ENCODE assay signal across 9 cellular contexts in the genomic region with DNA sequence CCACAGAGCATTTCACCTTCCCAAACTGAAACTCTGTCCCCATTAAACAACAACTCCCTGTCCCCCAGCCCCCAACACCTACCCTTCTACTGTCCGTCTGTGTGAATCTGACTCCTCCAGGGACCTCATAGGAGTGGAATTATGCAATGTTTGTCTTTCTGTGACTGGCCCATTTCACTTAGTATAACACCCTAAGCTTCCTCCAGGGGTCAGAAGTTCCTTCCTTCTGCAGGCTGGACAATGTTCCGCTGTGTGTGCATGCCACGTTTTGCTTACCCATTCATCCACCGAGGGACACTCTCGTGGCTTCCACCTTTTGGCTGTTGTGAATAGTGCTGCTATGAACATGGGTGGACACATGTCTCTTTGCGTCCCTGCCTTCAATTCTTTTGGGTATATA. TPM values are rescaled to one million over a fixed set of nuclear protein-coding genes. Genes with fewer than 3 reads are reported as not detected.
DNase-seq lines count a peak whose midpoint lies in the region; ATAC-seq, FAIRE-seq and TF ChIP-seq lines count a peak whose summit lies in the region.
"Had no signal": no experiment of that assay in that cellular context is flagged by ENCODE, and none has a peak within 500 bp of the region (broad histone marks: within the 10 kb centered on the region; RNA-seq: fewer than 3 reads in every experiment).

No MANE protein-coding gene starts in this region.

- TF ChIP-seq RAD21 in Ishikawa (IDR thresholded peaks at IDR 0.05; ENCODE audit: low read depth) (peak; percentile 28; the same call in 1 of the 2 replicates), K562 (CRISPR knock-in tag; conservative IDR thresholded peaks at IDR 0.05 in 1 of 2, IDR thresholded peaks at IDR 0.05 in 1 of 2) (peak; percentile 42 to 57)

- no peak for TF ChIP-seq POLR2A in K562 (conservative IDR thresholded peaks at IDR 0.05)

- FAIRE-seq in K562 (lab: Jason Lieb, UNC) (peak; percentile 81), kidney (lab: Jason Lieb, UNC) (no peak)

- H3K4me3 ChIP-seq in K562 (no peak overlapping the region), kidney (ENCODE audit: low read length in 2 of 2) (no peak overlapping the region)

- no peak for TF ChIP-seq EP300 in Ishikawa (IDR thresholded peaks at IDR 0.05; ENCODE audit: borderline replicate concordance)
- no peak for TF ChIP-seq EP300 in K562 (IDR thresholded peaks at IDR 0.05; ENCODE audit: low read length)

- no peaks in the 10 kb centered on the region for H3K79me2 ChIP-seq in K562 (ENCODE audit: control insufficient read depth, insufficient read depth, low read length)

- no peak overlapping the region for H3K4me2 ChIP-seq in K562 (ENCODE audit: insufficient read depth, low read length)

- H3K27ac ChIP-seq in K562 (ENCODE audit: extremely low read depth, low read depth, low read length) (no peak overlapping the region), kidney (ENCODE audit: low read depth in 2 of 2, low read length in 2 of 2) (no peak overlapping the region)

- 0% methylated on average over 6 of the region's 6 CpGs for WGBS in K562 (ENCODE audit: insufficient coverage, low coverage, missing lambda C conversion rate)

- H3K9me3 ChIP-seq in K562 (replicated peaks; ENCODE audit: control insufficient read depth, insufficient read depth, low read depth, low read length) (no peaks in the 10 kb centered on the region), kidney (ENCODE audit: control insufficient read depth in 1 of 2, low read length in 2 of 2) (no peaks in the 10 kb centered on the region)

- no peaks in the 10 kb centered on the region for H3K9me1 ChIP-seq in K562 (ENCODE audit: control insufficient read depth, insufficient read depth, low read length)

- H3K36me3 ChIP-seq in K562 (ENCODE audit: control insufficient read depth, insufficient read depth, low read length) (no peaks in the 10 kb centered on the region), kidney (ENCODE audit: control insufficient read depth in 1 of 2, insufficient read depth in 2 of 2, low read length in 2 of 2) (peaks cover 9 to 10% of the 10 kb centered on the region in 2 donors)

- no TSS peak for BruUV-seq in K562 (replicated peaks; lab: Mats Ljungman, UMichigan)

- ATAC-seq in K562: peak; percentile 93
- ATAC-seq in GM21390 (IDR thresholded peaks at IDR 0.05; ENCODE audit: unreplicated experiment): no peak

- H2AFZ ChIP-seq in K562 (ENCODE audit: low read depth, low read length): no peak overlapping the region

- H4K20me1 ChIP-seq in K562 (replicated peaks; ENCODE audit: control insufficient read depth, insufficient read depth, low read length): 0 out of 2 replicates have a peak, but pooled peaks cover 4% of the 10 kb centered on the region

- DNase-seq in AML-193 (lab: John Stamatoyannopoulos, UW): peak; percentile 31 to 57
- peak in 1 of 4 experiments; percentile 34 for DNase-seq in K562 (ENCODE audit: extremely low read depth in 1 of 4, low spot score in 3 of 4)
- DNase-seq in kidney: peak; percentile 23
- no peak for DNase-seq in mucosa of gallbladder (ENCODE audit: low spot score)
- DNase-seq in cortex of kidney (lab: John Stamatoyannopoulos, UW): no peak
- no peak for DNase-seq in NCI-H1694 treated with DMSO at 0.1 percent for 48 hours (lab: John Stamatoyannopoulos, UW)
- DNase-seq: NCI-H510A treated with DMSO at 0.1 percent for 48 hours had no signal

- POLR2A ChIA-PET in K562 (lab: Yijun Ruan, JAX): interaction anchor here (0.7 kb wide), 1 partner anchor 139 kb away, joined by 3 read pairs; no protein-coding TSS in a partner anchor

- in situ Hi-C loops in K562 (cut with MboI): no loop called here

- H3K4me1 ChIP-seq in K562 (replicated peaks in 1 of 2; ENCODE audit: control insufficient read depth in 2 of 2, insufficient read depth in 2 of 2, low read length in 2 of 2): no peaks in the 10 kb centered on the region
- H3K4me1 ChIP-seq in kidney (ENCODE audit: control insufficient read depth in 1 of 2, insufficient read depth in 1 of 2, low read depth in 1 of 2, low read length in 2 of 2): no peaks in the 10 kb centered on the region

- peaks cover 51 to 83% of the 10 kb centered on the region in 2 experiments for H3K27me3 ChIP-seq in K562 (ENCODE audit: control insufficient read depth in 2 of 2, insufficient read depth in 2 of 2, low read length in 2 of 2)

- intact Hi-C loops in K562 (cut with micrococcal nuclease) (no loop called here), kidney (cut with DNase I) (no loop called here)

- CTCF ChIA-PET in K562 (lab: Yijun Ruan, JAX; ENCODE audit: low intra/inter-chr PET ratio): no interaction called here

- H3K9ac ChIP-seq in K562 (ENCODE audit: insufficient read depth in 1 of 2, low read depth in 2 of 2, low read length in 2 of 2) (no peak overlapping the region), kidney (ENCODE audit: low read length in 2 of 2) (no peak overlapping the region)

- TF ChIP-seq CTCF in K562 (IDR thresholded peaks at IDR 0.05 in 2 of 3, conservative IDR thresholded peaks at IDR 0.05 in 1 of 3; ENCODE audit: insufficient read depth in 2 of 3, low read depth in 1 of 3, low read length in 3 of 3) (peak; percentile 46 to 58 (median 55)), kidney (IDR thresholded peaks at IDR 0.05; ENCODE audit: borderline replicate concordance, extremely low read depth, insufficient read depth) (no peak)

TF ChIP-seq in Ishikawa, 13 proteins besides CTCF, POLR2A, EP300 and RAD21:
- TF ChIP-seq FOXM1 (IDR thresholded peaks at IDR 0.05; ENCODE audit: borderline replicate concordance, low read depth) (no peak), EGR1 (IDR thresholded peaks at IDR 0.05) (no peak), TCF12 (IDR thresholded peaks at IDR 0.05; ENCODE audit: low read depth) (no peak), ZBTB7A (IDR thresholded peaks at IDR 0.05; ENCODE audit: low read depth) (no peak), TAF1 (IDR thresholded peaks at IDR 0.05; ENCODE audit: low read depth) (no peak)
- TF ChIP-seq, protein P1, sequence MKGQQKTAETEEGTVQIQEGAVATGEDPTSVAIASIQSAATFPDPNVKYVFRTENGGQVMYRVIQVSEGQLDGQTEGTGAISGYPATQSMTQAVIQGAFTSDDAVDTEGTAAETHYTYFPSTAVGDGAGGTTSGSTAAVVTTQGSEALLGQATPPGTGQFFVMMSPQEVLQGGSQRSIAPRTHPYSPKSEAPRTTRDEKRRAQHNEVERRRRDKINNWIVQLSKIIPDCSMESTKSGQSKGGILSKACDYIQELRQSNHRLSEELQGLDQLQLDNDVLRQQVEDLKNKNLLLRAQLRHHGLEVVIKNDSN (IDR thresholded peaks at IDR 0.05): no peak
TF ChIP-seq in Ishikawa: peak in this region for 0.

TF ChIP-seq in K562, 482 proteins besides CTCF, POLR2A, EP300 and RAD21 (continues in another document):
- TF ChIP-seq ZBTB8A (IDR thresholded peaks at IDR 0.05; ENCODE audit: partially characterized antibody): no peak
- TF ChIP-seq ELK3 (CRISPR knock-in tag; IDR thresholded peaks at IDR 0.05): no peak
- TF ChIP-seq CEBPB (tag; IDR thresholded peaks at IDR 0.05): peak; percentile 91
- TF ChIP-seq RBM15 (IDR thresholded peaks at IDR 0.05; ENCODE audit: insufficient read depth, low read length): no peak
- no peak for TF ChIP-seq ZBTB5 (IDR thresholded peaks at IDR 0.05)
- TF ChIP-seq NFIC (IDR thresholded peaks at IDR 0.05): no peak
- TF ChIP-seq ZNF644 (tag; IDR thresholded peaks at IDR 0.05; ENCODE audit: low read depth): no peak
- TF ChIP-seq ARID2 (IDR thresholded peaks at IDR 0.05): no peak
- no peak for TF ChIP-seq ZNF253 (CRISPR knock-in tag; conservative IDR thresholded peaks at IDR 0.05)

RNA-seq across cellular contexts. Expression of gene MPC1, which starts 37.6 kb away (rescaled TPM):
- 21.5 and 61.7 TPM in 2 replicates for total RNA-seq in K562 (2011; cell fraction: chromatin; rRNA removed; ENCODE audit: low replicate concordance)
- 19.8 and 26.6 TPM in 2 replicates for total RNA-seq in K562 (2011; cell fraction: nucleolus; rRNA removed)
- total RNA-seq in K562 (2011; cell fraction: nucleoplasm; rRNA removed): 29.1 and 45.8 TPM in 2 replicates
- total RNA-seq in K562 (2014; rRNA removed) (78.6 and 97.7 TPM in 2 replicates), K562 (2014; rRNA removed; fragmentation: Illumina TruSeq; extraction: Trizol) (132 and 145 TPM in 2 replicates), K562 (2015; rRNA removed; fragmentation: Illumina TruSeq; extraction: Trizol) (141 and 149 TPM in 2 replicates), K562 (2021) (103 and 110 TPM in 2 replicates), kidney (74.1 TPM), mucosa of gallbladder (45.9 TPM)
- polyA plus RNA-seq in K562 (2011; rRNA removed) (115 and 138 TPM in 2 replicates), K562 (2014; fragmentation: Illumina TruSeq; extraction: Trizol) (148 and 185 TPM in 2 replicates), K562 (2014; fragmentation: Nextera tagmentation; extraction: Ambion mirVana) (100 to 1,000 TPM; 138 to 144 TPM), K562 (2014; rRNA removed) (113 and 114 TPM in 2 replicates), kidney (ENCODE audit: insufficient read depth, low read depth, low replicate concordance) (313 TPM)
- 100 and 103 TPM in 2 replicates for polyA plus RNA-seq in K562 (2011; cell fraction: cytosol; rRNA removed)
- polyA plus RNA-seq in K562 (2011; cell fraction: nucleus; rRNA removed): 48.3 and 68.3 TPM in 2 replicates
- 93.8 and 104 TPM in 2 replicates for polyA plus RNA-seq in K562 (2012)
- polyA minus RNA-seq in K562 (2011; rRNA and poly(A)+ RNA removed): 54.6 and 59.0 TPM in 2 replicates
- 18.7 and 38.7 TPM in 2 replicates for polyA minus RNA-seq in K562 (2011; cell fraction: cytosol; rRNA and poly(A)+ RNA removed)
- 5.8 and 14.9 TPM in 2 replicates for polyA minus RNA-seq in K562 (2011; cell fraction: nucleus; rRNA and poly(A)+ RNA removed)

Comparison
In these comparisons a context has a peak if more than half of its experiments do, and no peak if none do; other contexts are left out.
1. DNase-seq: peak in AML-193 (2 of 2) and kidney (single experiment); none in mucosa of gallbladder (single experiment), cortex of kidney (single experiment) and NCI-H1694 treated with DMSO at 0.1 percent for 48 hours (single experiment).